ENCODE assay signal across 14 cellular contexts in genomic region chr14:105479438-105480164, GRCh38. TPM values are rescaled to one million over a fixed set of nuclear protein-coding genes. Genes with fewer than 3 reads are reported as not detected.
DNase-seq lines count a peak whose midpoint lies in the region; ATAC-seq and TF ChIP-seq lines count a peak whose summit lies in the region.
"Had no signal": no experiment of that assay in that cellular context is flagged by ENCODE, and none has a peak within 500 bp of the region (broad histone marks: within the 10 kb centered on the region; RNA-seq: fewer than 3 reads in every experiment).

No MANE protein-coding gene starts in this region.

- in situ Hi-C loops in gastrocnemius medialis (cut with MboI; ENCODE audit: low sequenced_read_pairs in 4 of 4) = loop anchor here in 1 of 4 donors (25.0 kb wide), 1 partner anchor 117 kb away; no protein-coding TSS in a partner anchor

- ATAC-seq in SK-N-SH treated with all-trans-retinoic acid at 6 μM for 48 hours = no peak
- no peak for ATAC-seq in gastroesophageal sphincter
- no peak for ATAC-seq in gastrocnemius medialis
- ATAC-seq in GM18519 (IDR thresholded peaks at IDR 0.05; ENCODE audit: low FRiP score, unreplicated experiment) = no peak
- ATAC-seq in left lung = no peak

- H4K20me1 ChIP-seq in SK-N-SH (ENCODE audit: insufficient read depth) = peaks cover 6% of the 10 kb centered on the region; the same call in 1 of the 2 replicates

- H3K4me2 ChIP-seq in SK-N-SH = no peak overlapping the region

- no peaks in the 10 kb centered on the region for H3K27me3 ChIP-seq in SK-N-SH (ENCODE audit: insufficient read depth)
- H3K27me3 ChIP-seq in gastroesophageal sphincter = no peaks in the 10 kb centered on the region
- peaks cover 0 to 7% (median 5%) of the 10 kb centered on the region in 3 donors for H3K27me3 ChIP-seq in gastrocnemius medialis
- H3K27me3 ChIP-seq in left lung = peaks cover 0 to 82% of the 10 kb centered on the region in 2 donors

- intact Hi-C loops in gastrocnemius medialis (cut with DNase I; ENCODE audit: low total_unique reads) (loop anchor here (1.0 kb wide), 1 partner anchor 49 kb away; no protein-coding TSS in a partner anchor), left lung (cut with DNase I) (no loop called here)

- CTCF ChIA-PET in SK-N-SH (lab: Yijun Ruan, JAX) = interaction anchor here (1.0 to 6.9 kb wide), 8 partner anchors 9 to 114 kb away, joined by 4 to 137 read pairs (median 12); partner anchors contain the start of gene TEDC1

- H3K79me2 ChIP-seq in SK-N-SH (ENCODE audit: insufficient read depth) = peaks cover 32% of the 10 kb centered on the region

- H3K27ac ChIP-seq in SK-N-SH (ENCODE audit: low read depth in 2 of 2, low read length in 1 of 2) = peak overlapping the region; percentile 98 to 100; a peak in 3 of 4 replicates
- H3K27ac ChIP-seq in gastroesophageal sphincter = peak overlapping the region; percentile 21 to 97 (median 94)
- peak overlapping the region in 3 of 4 donors; percentile 21 to 81 (median 81) for H3K27ac ChIP-seq in gastrocnemius medialis
- H3K27ac ChIP-seq in left lung = no peak overlapping the region
- H3K27ac ChIP-seq: neutrophil had no signal

- H3K4me1 ChIP-seq in SK-N-SH (ENCODE audit: control insufficient read depth in 1 of 2, insufficient read depth in 2 of 2, low read depth in 1 of 2, low read length in 1 of 2) (peaks cover 40 to 67% of the 10 kb centered on the region in 2 experiments; a peak in 3 of 4 replicates), gastroesophageal sphincter (peaks cover 4 to 99% (median 58%) of the 10 kb centered on the region in 3 donors), gastrocnemius medialis (peaks cover 26 to 61% of the 10 kb centered on the region in 2 donors), left lung (peaks cover 44 to 86% of the 10 kb centered on the region in 2 donors)

- H3K9me3 ChIP-seq in SK-N-SH (no peaks in the 10 kb centered on the region), gastroesophageal sphincter (no peaks in the 10 kb centered on the region), gastrocnemius medialis (no peaks in the 10 kb centered on the region), left lung (no peaks in the 10 kb centered on the region)
- H3K9me3 ChIP-seq: neutrophil had no signal

- POLR2A ChIA-PET in SK-N-SH (lab: Yijun Ruan, JAX) = interaction anchor here (1.7 kb wide), 1 partner anchor 8 kb away, joined by 16 read pairs; no protein-coding TSS in a partner anchor

- DNase-seq in SK-N-SH = no peak
- DNase-seq in NCI-H2171 (lab: John Stamatoyannopoulos, UW) = peak; percentile 15
- DNase-seq in gastrocnemius medialis = no peak
- DNase-seq in left lung = no peak
- DNase-seq in NCI-H446 treated with DMSO at 0.1 percent for 48 hours (lab: John Stamatoyannopoulos, UW) = no peak
- DNase-seq: activated naive CD4-positive, alpha-beta T cell treated with anti-CD3 and anti-CD28 coated beads, Interleukin-2, amount 10 ng/mL, durations not matched to agents 7 days and 5 days; HFFc6; NCI-H1105; RPMI8226; stimulated activated CD4-positive, alpha-beta T cell treated with anti-CD3 and anti-CD28 coated beads, Interleukin-2, amount 100 ng/mL, for 48 hours had no signal

- no peak overlapping the region for H3K9ac ChIP-seq in SK-N-SH

- H3K36me3 ChIP-seq in SK-N-SH (replicated peaks in 1 of 2; ENCODE audit: control insufficient read depth in 1 of 2, insufficient read depth in 2 of 2, low read length in 1 of 2) (peaks cover 0 to 2% of the 10 kb centered on the region in 2 experiments), gastroesophageal sphincter (peaks cover 0 to 23% of the 10 kb centered on the region in 2 donors), gastrocnemius medialis (no peaks in the 10 kb centered on the region), left lung (peaks cover 0 to 18% of the 10 kb centered on the region in 2 donors)
- H3K36me3 ChIP-seq: neutrophil had no signal

- TF ChIP-seq RAD21 in SK-N-SH (IDR thresholded peaks at IDR 0.05; ENCODE audit: low read length) = no peak

- no peak overlapping the region for H2AFZ ChIP-seq in SK-N-SH (ENCODE audit: low read depth)

- H3K4me3 ChIP-seq in SK-N-SH (ENCODE audit: low read depth in 2 of 2, low read length in 1 of 2) (no peak overlapping the region; a peak in 1 of 4 replicates), gastroesophageal sphincter (no peak overlapping the region), gastrocnemius medialis (no peak overlapping the region), left lung (no peak overlapping the region)

- TF ChIP-seq CTCF in SK-N-SH (IDR thresholded peaks at IDR 0.05) = no peak
- TF ChIP-seq CTCF in gastroesophageal sphincter (IDR thresholded peaks at IDR 0.05) = no peak
- TF ChIP-seq CTCF in gastrocnemius medialis (IDR thresholded peaks at IDR 0.05 in 4 of 5, conservative IDR thresholded peaks at IDR 0.05 in 1 of 5) = no peak
- TF ChIP-seq CTCF in left lung (IDR thresholded peaks at IDR 0.05) = no peak

- WGBS in SK-N-SH (ENCODE audit: low lambda C conversion rate) = 84% methylated on average over 28 of the region's 34 CpGs
- 63% methylated on average over 10 of the region's 34 CpGs; no CpG with 5 or more reads in 1 of the 2 donors for WGBS in gastroesophageal sphincter (ENCODE audit: low coverage in 1 of 2), 2 donors

- TF ChIP-seq POLR2A in gastroesophageal sphincter (IDR thresholded peaks at IDR 0.05) (no peak), gastrocnemius medialis (IDR thresholded peaks at IDR 0.05) (no peak)

- H3F3A ChIP-seq in SK-N-SH (replicated peaks; ENCODE audit: insufficient read depth) = peaks cover 34% of the 10 kb centered on the region

- TF ChIP-seq EP300 in SK-N-SH (IDR thresholded peaks at IDR 0.05; ENCODE audit: borderline replicate concordance in 1 of 2, low read depth in 1 of 2, low read length in 1 of 2) (no peak), gastroesophageal sphincter (IDR thresholded peaks at IDR 0.05) (no peak)

- no peaks in the 10 kb centered on the region for H3K9me2 ChIP-seq in SK-N-SH

TF ChIP-seq in SK-N-SH, 30 proteins besides CTCF, POLR2A, EP300 and RAD21 (continues in another document):
- TF ChIP-seq POLR2AphosphoS5 (IDR thresholded peaks at IDR 0.05; ENCODE audit: low read depth, low read length) (no peak), TEAD4 (IDR thresholded peaks at IDR 0.05; ENCODE audit: borderline replicate concordance, insufficient read depth) (no peak), NRF1 (IDR thresholded peaks at IDR 0.05; ENCODE audit: low read depth, low read length) (no peak)
- TF ChIP-seq, protein P1, sequence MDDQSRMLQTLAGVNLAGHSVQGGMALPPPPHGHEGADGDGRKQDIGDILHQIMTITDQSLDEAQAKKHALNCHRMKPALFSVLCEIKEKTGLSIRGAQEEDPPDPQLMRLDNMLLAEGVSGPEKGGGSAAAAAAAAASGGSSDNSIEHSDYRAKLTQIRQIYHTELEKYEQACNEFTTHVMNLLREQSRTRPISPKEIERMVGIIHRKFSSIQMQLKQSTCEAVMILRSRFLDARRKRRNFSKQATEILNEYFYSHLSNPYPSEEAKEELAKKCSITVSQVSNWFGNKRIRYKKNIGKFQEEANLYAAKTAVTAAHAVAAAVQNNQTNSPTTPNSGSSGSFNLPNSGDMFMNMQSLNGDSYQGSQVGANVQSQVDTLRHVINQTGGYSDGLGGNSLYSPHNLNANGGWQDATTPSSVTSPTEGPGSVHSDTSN (IDR thresholded peaks at IDR 0.05) = no peak

TF ChIP-seq in SK-N-SH treated with all-trans-retinoic acid at 6 μM for 48 hours, 23 proteins besides CTCF, POLR2A, EP300 and RAD21 (continues in another document):
- TF ChIP-seq TOX (CRISPR knock-in tag; IDR thresholded peaks at IDR 0.05; ENCODE audit: borderline replicate concordance) (no peak), OSR1 (CRISPR knock-in tag; IDR thresholded peaks at IDR 0.05) (no peak), ARNTL (CRISPR knock-in tag; IDR thresholded peaks at IDR 0.05; ENCODE audit: borderline replicate concordance, low read depth) (no peak)

RNA-seq across cellular contexts. Expression of gene CRIP2, which starts 5.0 kb away (rescaled TPM):
- 219 and 335 TPM in 2 replicates for polyA plus RNA-seq in SK-N-SH (2012; rRNA removed)
- 154 and 228 TPM in 2 replicates for polyA plus RNA-seq in SK-N-SH (2012; cell fraction: cytosol; rRNA removed)
- polyA plus RNA-seq in SK-N-SH (2012; cell fraction: nucleus; rRNA removed) = 326 and 608 TPM in 2 replicates
- total RNA-seq in gastroesophageal sphincter (100 to 1,000 TPM; 165 to 518 (median 343) TPM), gastrocnemius medialis (10 to 100 TPM; 31.4 to 47.1 (median 38.8) TPM), left lung (100 to 1,000 TPM; 172 to 224 TPM)

RNA-seq across cellular contexts. Expression of gene CRIP1, which starts 7.1 kb away (rescaled TPM):
- polyA plus RNA-seq in SK-N-SH (2012; rRNA removed) = 0.68 and 0.72 TPM in 2 replicates
- 0.09 TPM in 1 of 2 replicates, not detected in the other for polyA plus RNA-seq in SK-N-SH (2012; cell fraction: cytosol; rRNA removed)
- polyA plus RNA-seq in SK-N-SH (2012; cell fraction: nucleus; rRNA removed) = 9.8 and 16.8 TPM in 2 replicates
- 10 to 100 TPM; 11.2 to 57.9 (median 34.2) TPM for total RNA-seq in gastroesophageal sphincter
- 1 to 10 TPM; 2.6 to 7.6 (median 5.3) TPM for total RNA-seq in gastrocnemius medialis
- 100 to 1,000 TPM; 171 to 281 TPM for total RNA-seq in left lung

RNA-seq across cellular contexts. Expression of gene TEDC1, which starts 11.4 kb away (rescaled TPM):
- polyA plus RNA-seq in SK-N-SH (2012; rRNA removed) = 10.9 and 13.4 TPM in 2 replicates
- polyA plus RNA-seq in SK-N-SH (2012; cell fraction: cytosol; rRNA removed) = 4.4 and 7.2 TPM in 2 replicates
- polyA plus RNA-seq in SK-N-SH (2012; cell fraction: nucleus; rRNA removed) = 33.0 and 74.2 TPM in 2 replicates
- total RNA-seq in gastroesophageal sphincter (1 to 10 TPM; 4.6 to 7.9 (median 5.4) TPM), gastrocnemius medialis (1 to 10 TPM in 2 of 4 donors, under 1 TPM in 2; 0.97 to 4.2 (median 2.2) TPM), left lung (10 to 100 TPM; 12.8 to 16.8 TPM)

RNA-seq across cellular contexts. Expression of gene TMEM121, which starts 46.8 kb away (rescaled TPM):
- 7.2 and 9.1 TPM in 2 replicates for polyA plus RNA-seq in SK-N-SH (2012; rRNA removed)
- polyA plus RNA-seq in SK-N-SH (2012; cell fraction: cytosol; rRNA removed) = 2.1 and 5.7 TPM in 2 replicates
- 5.1 and 5.9 TPM in 2 replicates for polyA plus RNA-seq in SK-N-SH (2012; cell fraction: nucleus; rRNA removed)
- total RNA-seq in gastroesophageal sphincter (1 to 10 TPM; 3.9 to 6.7 (median 5.2) TPM), gastrocnemius medialis (1 to 10 TPM in 2 of 4 donors, not detected in 2; 1.1 to 1.2 TPM), left lung (1 to 10 TPM; 2.4 to 3.0 TPM)

RNA-seq across cellular contexts. Expression of gene MTA1, which starts 60.0 kb away (rescaled TPM):
- 74.8 and 96.3 TPM in 2 replicates for polyA plus RNA-seq in SK-N-SH (2012; rRNA removed)
- polyA plus RNA-seq in SK-N-SH (2012; cell fraction: cytosol; rRNA removed) = 45.4 and 60.6 TPM in 2 replicates
- 499 and 721 TPM in 2 replicates for polyA plus RNA-seq in SK-N-SH (2012; cell fraction: nucleus; rRNA removed)
- total RNA-seq in gastroesophageal sphincter (10 to 100 TPM; 48.0 to 83.5 (median 58.7) TPM), gastrocnemius medialis (10 to 100 TPM; 18.2 to 30.8 (median 28.2) TPM), left lung (10 to 100 TPM; 60.6 to 81.8 TPM)

Comparison
In these comparisons a context has a peak if more than half of its experiments do, and no peak if none do; other contexts are left out.
1. H3K27ac ChIP-seq: peak in SK-N-SH (2 of 2), gastroesophageal sphincter (4 of 4) and gastrocnemius medialis (3 of 4); none in left lung (0 of 2).